In the genomic region with DNA sequence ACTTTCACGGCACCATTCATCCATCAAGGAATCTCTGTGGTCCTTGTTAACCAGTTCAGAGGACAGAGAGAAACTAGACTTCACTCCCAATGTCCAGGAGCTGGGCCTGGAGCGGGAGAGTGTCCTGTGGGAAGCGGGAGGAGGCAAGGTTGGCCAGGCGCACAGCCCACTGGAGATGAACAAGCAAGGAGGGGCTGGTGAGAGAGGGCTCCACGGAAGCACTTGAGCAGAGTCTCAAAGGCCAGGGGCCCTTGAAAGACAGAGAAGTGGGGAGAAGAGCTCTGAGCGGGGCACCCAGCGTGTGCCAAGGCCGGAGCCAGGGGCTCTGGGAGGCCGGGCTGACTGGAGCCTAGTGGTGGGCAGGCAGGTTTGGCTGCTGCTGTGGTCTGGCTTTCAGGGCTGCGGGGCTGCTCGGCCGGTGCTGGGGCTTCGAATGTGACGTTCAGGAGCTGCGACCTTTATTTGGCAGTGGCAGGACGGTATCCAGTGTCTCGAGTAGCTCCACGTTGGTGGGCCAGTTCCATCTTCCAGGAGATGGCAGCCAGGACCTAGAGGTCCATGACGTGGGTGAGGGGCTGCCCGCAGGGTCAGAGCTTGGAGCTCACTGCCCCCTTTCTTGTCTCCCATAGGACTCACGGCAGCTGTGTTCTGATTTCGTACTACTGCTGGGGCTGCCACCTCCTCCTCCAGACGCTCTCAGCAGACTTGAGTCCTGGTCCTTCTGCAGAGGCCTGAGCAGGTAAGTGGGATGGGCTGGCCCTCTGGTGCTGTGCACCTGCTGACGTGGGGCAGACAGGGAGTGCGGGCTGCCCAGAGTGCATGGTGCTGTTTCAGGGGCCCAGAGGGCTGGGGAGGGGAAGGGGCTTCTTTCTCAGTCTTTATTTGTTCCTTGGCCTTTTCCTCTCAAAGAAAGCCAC, we compare ENCODE assay signal across 1 cellular context.
A peak's percentile ranks its signal among the peaks of the same experiment; 100 is the strongest.
TF ChIP-seq lines count a peak whose summit lies in the region.

No MANE protein-coding gene starts in this region.

TF ChIP-seq in HepG2, 621 proteins besides CTCF, POLR2A, EP300 and RAD21:
- TF ChIP-seq, protein P1, sequence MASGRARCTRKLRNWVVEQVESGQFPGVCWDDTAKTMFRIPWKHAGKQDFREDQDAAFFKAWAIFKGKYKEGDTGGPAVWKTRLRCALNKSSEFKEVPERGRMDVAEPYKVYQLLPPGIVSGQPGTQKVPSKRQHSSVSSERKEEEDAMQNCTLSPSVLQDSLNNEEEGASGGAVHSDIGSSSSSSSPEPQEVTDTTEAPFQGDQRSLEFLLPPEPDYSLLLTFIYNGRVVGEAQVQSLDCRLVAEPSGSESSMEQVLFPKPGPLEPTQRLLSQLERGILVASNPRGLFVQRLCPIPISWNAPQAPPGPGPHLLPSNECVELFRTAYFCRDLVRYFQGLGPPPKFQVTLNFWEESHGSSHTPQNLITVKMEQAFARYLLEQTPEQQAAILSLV (CRISPR knock-in tag; IDR thresholded peaks at IDR 0.05; ENCODE audit: borderline replicate concordance) = no peak
- TF ChIP-seq TAF15 (IDR thresholded peaks at IDR 0.05; ENCODE audit: low read depth, low read length, poor library complexity, severe bottlenecking) (no peak), ZNF101 (CRISPR knock-in tag; IDR thresholded peaks at IDR 0.05; ENCODE audit: borderline replicate concordance, low read depth) (no peak), ZNF367 (CRISPR knock-in tag; IDR thresholded peaks at IDR 0.05; ENCODE audit: borderline replicate concordance) (no peak), AGO2 (optimal IDR thresholded peaks at IDR 0.05; ENCODE audit: low read depth, low read length) (peak; percentile 55), CREM (IDR thresholded peaks at IDR 0.05) (no peak), CREM (CRISPR knock-in tag; IDR thresholded peaks at IDR 0.05) (no peak)
- TF ChIP-seq, protein P2, sequence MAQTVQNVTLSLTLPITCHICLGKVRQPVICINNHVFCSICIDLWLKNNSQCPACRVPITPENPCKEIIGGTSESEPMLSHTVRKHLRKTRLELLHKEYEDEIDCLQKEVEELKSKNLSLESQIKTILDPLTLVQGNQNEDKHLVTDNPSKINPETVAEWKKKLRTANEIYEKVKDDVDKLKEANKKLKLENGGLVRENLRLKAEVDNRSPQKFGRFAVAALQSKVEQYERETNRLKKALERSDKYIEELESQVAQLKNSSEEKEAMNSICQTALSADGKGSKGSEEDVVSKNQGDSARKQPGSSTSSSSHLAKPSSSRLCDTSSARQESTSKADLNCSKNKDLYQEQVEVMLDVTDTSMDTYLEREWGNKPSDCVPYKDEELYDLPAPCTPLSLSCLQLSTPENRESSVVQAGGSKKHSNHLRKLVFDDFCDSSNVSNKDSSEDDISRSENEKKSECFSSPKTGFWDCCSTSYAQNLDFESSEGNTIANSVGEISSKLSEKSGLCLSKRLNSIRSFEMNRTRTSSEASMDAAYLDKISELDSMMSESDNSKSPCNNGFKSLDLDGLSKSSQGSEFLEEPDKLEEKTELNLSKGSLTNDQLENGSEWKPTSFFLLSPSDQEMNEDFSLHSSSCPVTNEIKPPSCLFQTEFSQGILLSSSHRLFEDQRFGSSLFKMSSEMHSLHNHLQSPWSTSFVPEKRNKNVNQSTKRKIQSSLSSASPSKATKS (CRISPR knock-in tag; IDR thresholded peaks at IDR 0.05) = no peak
